1 cellular context compared by ENCODE assay signal in the genomic region with DNA sequence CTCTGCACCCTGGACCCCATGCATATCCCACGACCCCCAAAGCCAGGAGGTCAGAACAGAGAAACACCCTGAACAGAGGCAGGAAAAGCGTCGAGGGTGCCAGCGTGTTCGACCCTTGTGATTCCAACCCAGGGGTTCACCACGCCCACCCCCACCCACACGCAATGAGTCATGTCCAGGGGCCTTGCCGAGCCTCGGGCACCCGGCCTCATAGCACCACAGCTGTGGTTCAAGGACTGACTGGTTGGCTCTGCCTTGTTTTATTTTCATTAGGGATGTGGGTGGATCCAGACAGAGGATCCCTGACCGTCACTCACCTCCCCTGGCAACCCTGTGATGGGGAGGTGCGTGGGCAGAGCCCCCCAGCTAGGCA.
TF ChIP-seq lines count a peak whose summit lies in the region.

No MANE protein-coding gene starts in this region.

TF ChIP-seq in Ishikawa, 13 proteins besides CTCF, POLR2A, EP300 and RAD21 (continued from another document):
- TF ChIP-seq, protein P1, sequence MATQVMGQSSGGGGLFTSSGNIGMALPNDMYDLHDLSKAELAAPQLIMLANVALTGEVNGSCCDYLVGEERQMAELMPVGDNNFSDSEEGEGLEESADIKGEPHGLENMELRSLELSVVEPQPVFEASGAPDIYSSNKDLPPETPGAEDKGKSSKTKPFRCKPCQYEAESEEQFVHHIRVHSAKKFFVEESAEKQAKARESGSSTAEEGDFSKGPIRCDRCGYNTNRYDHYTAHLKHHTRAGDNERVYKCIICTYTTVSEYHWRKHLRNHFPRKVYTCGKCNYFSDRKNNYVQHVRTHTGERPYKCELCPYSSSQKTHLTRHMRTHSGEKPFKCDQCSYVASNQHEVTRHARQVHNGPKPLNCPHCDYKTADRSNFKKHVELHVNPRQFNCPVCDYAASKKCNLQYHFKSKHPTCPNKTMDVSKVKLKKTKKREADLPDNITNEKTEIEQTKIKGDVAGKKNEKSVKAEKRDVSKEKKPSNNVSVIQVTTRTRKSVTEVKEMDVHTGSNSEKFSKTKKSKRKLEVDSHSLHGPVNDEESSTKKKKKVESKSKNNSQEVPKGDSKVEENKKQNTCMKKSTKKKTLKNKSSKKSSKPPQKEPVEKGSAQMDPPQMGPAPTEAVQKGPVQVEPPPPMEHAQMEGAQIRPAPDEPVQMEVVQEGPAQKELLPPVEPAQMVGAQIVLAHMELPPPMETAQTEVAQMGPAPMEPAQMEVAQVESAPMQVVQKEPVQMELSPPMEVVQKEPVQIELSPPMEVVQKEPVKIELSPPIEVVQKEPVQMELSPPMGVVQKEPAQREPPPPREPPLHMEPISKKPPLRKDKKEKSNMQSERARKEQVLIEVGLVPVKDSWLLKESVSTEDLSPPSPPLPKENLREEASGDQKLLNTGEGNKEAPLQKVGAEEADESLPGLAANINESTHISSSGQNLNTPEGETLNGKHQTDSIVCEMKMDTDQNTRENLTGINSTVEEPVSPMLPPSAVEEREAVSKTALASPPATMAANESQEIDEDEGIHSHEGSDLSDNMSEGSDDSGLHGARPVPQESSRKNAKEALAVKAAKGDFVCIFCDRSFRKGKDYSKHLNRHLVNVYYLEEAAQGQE (IDR thresholded peaks at IDR 0.05; ENCODE audit: low read depth): no peak
- TF ChIP-seq CEBPB (IDR thresholded peaks at IDR 0.05) (no peak), TEAD4 (IDR thresholded peaks at IDR 0.05) (no peak), YY1 (IDR thresholded peaks at IDR 0.05; ENCODE audit: low read depth) (no peak), TAF1 (IDR thresholded peaks at IDR 0.05; ENCODE audit: low read depth) (no peak)
